1 cellular context compared by ENCODE assay signal in genomic region chr1:161766102-161766981, GRCh38.
TF ChIP-seq lines count a peak whose summit lies in the region.

Gene ATF6, plus strand, starts transcription at chr1:161766320. Its CDS starts 41 bp downstream, at chr1:161766361.

TF ChIP-seq in HepG2, 621 proteins besides CTCF, POLR2A, EP300 and RAD21 (continued from another document and continues in another):
- TF ChIP-seq ZXDC (CRISPR knock-in tag; IDR thresholded peaks at IDR 0.05) (no peak), NONO (IDR thresholded peaks at IDR 0.05) (no peak), NONO (CRISPR knock-in tag; conservative IDR thresholded peaks at IDR 0.05) (peak; percentile 79), CHD2 (IDR thresholded peaks at IDR 0.05; ENCODE audit: low read depth, low read length) (no peak), XRCC5 (optimal IDR thresholded peaks at IDR 0.05; ENCODE audit: low read length) (peak; percentile 93), ZBTB14 (CRISPR knock-in tag; IDR thresholded peaks at IDR 0.05) (no peak), ZSCAN22 (CRISPR knock-in tag; IDR thresholded peaks at IDR 0.05) (no peak), DZIP1 (CRISPR knock-in tag; IDR thresholded peaks at IDR 0.05) (no peak), ZNF703 (CRISPR knock-in tag; IDR thresholded peaks at IDR 0.05; ENCODE audit: borderline replicate concordance) (no peak), HHEX (CRISPR knock-in tag; IDR thresholded peaks at IDR 0.05) (0 out of 2 replicates have a peak, but pooled peaks have one; percentile 18), ZNF775 (CRISPR knock-in tag; IDR thresholded peaks at IDR 0.05; ENCODE audit: borderline replicate concordance) (no peak), ZBTB10 (CRISPR knock-in tag; IDR thresholded peaks at IDR 0.05; ENCODE audit: borderline replicate concordance) (no peak; the same call in 1 of the 2 replicates), ZNF460 (CRISPR knock-in tag; IDR thresholded peaks at IDR 0.05; ENCODE audit: borderline replicate concordance) (no peak; the same call in 1 of the 2 replicates), MED13 (CRISPR knock-in tag; IDR thresholded peaks at IDR 0.05) (no peak), ZNF552 (CRISPR knock-in tag; IDR thresholded peaks at IDR 0.05; ENCODE audit: borderline replicate concordance) (peak; percentile 65; the same call in 1 of the 2 replicates), NR0B2 (CRISPR knock-in tag; IDR thresholded peaks at IDR 0.05) (no peak), ZNF567 (CRISPR knock-in tag; IDR thresholded peaks at IDR 0.05; ENCODE audit: borderline replicate concordance) (no peak), KDM2A (CRISPR knock-in tag; IDR thresholded peaks at IDR 0.05; ENCODE audit: borderline replicate concordance, low read depth) (peak; percentile 90), HNF1A (IDR thresholded peaks at IDR 0.05; ENCODE audit: low read depth) (peak; percentile 63; the same call in 1 of the 2 replicates), HNF1A (CRISPR knock-in tag; IDR thresholded peaks at IDR 0.05; ENCODE audit: borderline replicate concordance) (peak; percentile 67; the same call in 1 of the 2 replicates), ZNF891 (CRISPR knock-in tag; IDR thresholded peaks at IDR 0.05) (0 out of 2 replicates have a peak, but pooled peaks have one; percentile 40), SP140L (CRISPR knock-in tag; IDR thresholded peaks at IDR 0.05; ENCODE audit: borderline replicate concordance) (no peak), ZNF773 (CRISPR knock-in tag; IDR thresholded peaks at IDR 0.05; ENCODE audit: borderline replicate concordance) (no peak), LBX2 (CRISPR knock-in tag; IDR thresholded peaks at IDR 0.05; ENCODE audit: borderline replicate concordance) (no peak), POLR2AphosphoS5 (IDR thresholded peaks at IDR 0.05; ENCODE audit: low read depth, low read length) (peak; percentile 66), REPIN1 (CRISPR knock-in tag; IDR thresholded peaks at IDR 0.05; ENCODE audit: borderline replicate concordance, low read depth) (peak; percentile 45; the same call in 1 of the 2 replicates), CEBPB (IDR thresholded peaks at IDR 0.05; ENCODE audit: borderline replicate concordance, low read depth, low read length) (no peak), HNRNPK (IDR thresholded peaks at IDR 0.05; ENCODE audit: low read depth, low read length, poor library complexity, severe bottlenecking) (no peak), NBN (conservative IDR thresholded peaks at IDR 0.05) (no peak), TCF7L2 (IDR thresholded peaks at IDR 0.05; ENCODE audit: low read depth, low read length) (no peak), ZNF468 (CRISPR knock-in tag; IDR thresholded peaks at IDR 0.05) (no peak), ZNF576 (CRISPR knock-in tag; IDR thresholded peaks at IDR 0.05) (no peak), HNF4A (CRISPR knock-in tag; IDR thresholded peaks at IDR 0.05) (peak; percentile 20; the same call in 1 of the 2 replicates), ZNF672 (CRISPR knock-in tag; IDR thresholded peaks at IDR 0.05) (no peak), CSRNP2 (CRISPR knock-in tag; conservative IDR thresholded peaks at IDR 0.05; ENCODE audit: low read depth) (no peak), CERS6 (CRISPR knock-in tag; IDR thresholded peaks at IDR 0.05) (no peak), TFDP2 (CRISPR knock-in tag; IDR thresholded peaks at IDR 0.05) (peak; percentile 44), ZNF749 (CRISPR knock-in tag; IDR thresholded peaks at IDR 0.05; ENCODE audit: borderline replicate concordance) (no peak; the same call in 1 of the 2 replicates), SKI (IDR thresholded peaks at IDR 0.05; ENCODE audit: partially characterized antibody) (peak; percentile 70), PTBP1 (IDR thresholded peaks at IDR 0.05; ENCODE audit: low read depth, low read length, poor library complexity, severe bottlenecking) (no peak), AKAP8 (CRISPR knock-in tag; IDR thresholded peaks at IDR 0.05) (no peak; the same call in 1 of the 2 replicates), ETV5 (CRISPR knock-in tag; IDR thresholded peaks at IDR 0.05; ENCODE audit: borderline replicate concordance) (peak; percentile 48; the same call in 1 of the 2 replicates), RBFOX2 (IDR thresholded peaks at IDR 0.05; ENCODE audit: low read depth, low read length) (no peak)
